Comparison of ENCODE assay signal across 10 cellular contexts in genomic region chr3:106208979-106209378, GRCh38.
DNase-seq lines count a peak whose midpoint lies in the region; ATAC-seq, FAIRE-seq and TF ChIP-seq lines count a peak whose summit lies in the region.
"Had no signal": no experiment of that assay in that cellular context is flagged by ENCODE, and none has a peak within 500 bp of the region (broad histone marks: within the 10 kb centered on the region; RNA-seq: fewer than 3 reads in every experiment).

No MANE protein-coding gene starts in this region.

- H3K4me2 ChIP-seq in IMR-90 (ENCODE audit: low read depth, low read length) (no peak overlapping the region), K562 (ENCODE audit: insufficient read depth, low read length) (no peak overlapping the region)

- CTCF ChIA-PET in IMR-90 (lab: Yijun Ruan, JAX), result interaction anchor here (0.9 kb wide), 1 partner anchor 9 kb away, joined by 3 read pairs; no protein-coding TSS in a partner anchor
- CTCF ChIA-PET in K562 (lab: Yijun Ruan, JAX; ENCODE audit: low intra/inter-chr PET ratio), result no interaction called here

- H3K79me1 ChIP-seq in IMR-90 (ENCODE audit: low read depth in 1 of 2, low read length in 2 of 2), result no peaks in the 10 kb centered on the region

- no peak overlapping the region for H3K23ac ChIP-seq in IMR-90 (ENCODE audit: low read depth, low read length)

- H3K4me3 ChIP-seq in IMR-90 (ENCODE audit: insufficient read depth, low read depth, low read length) (no peak overlapping the region), K562 (no peak overlapping the region)

- WGBS in IMR-90 (ENCODE audit: extremely low coverage in 2 of 2, insufficient read length in 1 of 2), 2 experiments, result no CpG with 5 or more reads among the region's 2 CpGs
- 12% methylated on average over 2 of the region's 2 CpGs for WGBS in K562 (ENCODE audit: insufficient coverage, low coverage, missing lambda C conversion rate)

- H3K56ac ChIP-seq in IMR-90 (ENCODE audit: extremely low read depth, insufficient read depth, low read length), result no peak overlapping the region

- TF ChIP-seq RAD21 in IMR-90 (IDR thresholded peaks at IDR 0.05; ENCODE audit: low read length), result peak; percentile 26; the same call in 1 of the 2 replicates
- TF ChIP-seq RAD21 in K562 (CRISPR knock-in tag; conservative IDR thresholded peaks at IDR 0.05 in 1 of 2, IDR thresholded peaks at IDR 0.05 in 1 of 2), result peak; percentile 9 to 26; a peak in 1 of 4 replicates

- no TSS peak for BruUV-seq in IMR-90 (replicated peaks; lab: Mats Ljungman, UMichigan)
- no TSS peak for BruUV-seq in K562 (replicated peaks; lab: Mats Ljungman, UMichigan)

- TF ChIP-seq CTCF in IMR-90 (conservative IDR thresholded peaks at IDR 0.05; ENCODE audit: low read depth, low read length), result peak; percentile 22; the same call in 1 of the 2 replicates
- peak in 1 of 3 experiments; percentile 30; a peak in 2 of 6 replicates for TF ChIP-seq CTCF in K562 (IDR thresholded peaks at IDR 0.05 in 2 of 3, conservative IDR thresholded peaks at IDR 0.05 in 1 of 3; ENCODE audit: insufficient read depth in 2 of 3, low read depth in 1 of 3, low read length in 3 of 3)

- H3K9ac ChIP-seq in IMR-90 (ENCODE audit: low read depth, low read length), result no peak overlapping the region
- H3K9ac ChIP-seq in K562 (ENCODE audit: insufficient read depth in 1 of 2, low read depth in 2 of 2, low read length in 2 of 2), result no peak overlapping the region

- no peak overlapping the region for H3K4ac ChIP-seq in IMR-90 (ENCODE audit: low read depth, low read length)

- in situ Hi-C loops in IMR-90 (cut with MboI; ENCODE audit: low sequenced_read_pairs) (no loop called here), K562 (cut with MboI) (no loop called here)

- DNase-seq in DMS 273 (lab: John Stamatoyannopoulos, UW; ENCODE audit: unreplicated experiment) (peak; percentile 16), DMS 273 treated with DMSO at 0.1 percent for 48 hours (lab: John Stamatoyannopoulos, UW) (no peak), IMR-90 (peak; percentile 30), K562 (ENCODE audit: extremely low read depth in 1 of 4, low spot score in 3 of 4) (no peak), left colon (no peak), islet precursor cell (no peak)
- DNase-seq in stimulated activated CD4-positive, alpha-beta T cell treated with anti-CD3 and anti-CD28 coated beads, Interleukin-1b, Interleukin-23, amount 100 ng/mL, for 48 hours, result no peak
- DNase-seq: 8988T, NCI-H1436 treated with DMSO at 0.1 percent for 48 hours had no signal

- H2BK120ac ChIP-seq in IMR-90 (ENCODE audit: low read depth, low read length), result no peak overlapping the region

- H2AFZ ChIP-seq in IMR-90 (replicated peaks; ENCODE audit: low read length, poor library complexity), result no peak overlapping the region
- no peak overlapping the region for H2AFZ ChIP-seq in K562 (ENCODE audit: low read depth, low read length)

- no peak overlapping the region for H4K91ac ChIP-seq in IMR-90 (ENCODE audit: insufficient read depth, low read depth, low read length)

- H3K18ac ChIP-seq in IMR-90 (ENCODE audit: low read depth, low read length), result no peak overlapping the region

- no peaks in the 10 kb centered on the region for H3K79me2 ChIP-seq in K562 (ENCODE audit: control insufficient read depth, insufficient read depth, low read length)

- ATAC-seq in IMR-90 (ENCODE audit: low read depth) (no peak), K562 (no peak), left colon (peak; percentile 34), HG03342 (IDR thresholded peaks at IDR 0.05; ENCODE audit: unreplicated experiment) (no peak)

- no peak overlapping the region for H2AK9ac ChIP-seq in IMR-90 (replicated peaks; ENCODE audit: low read depth, low read length, poor library complexity)

- no peaks in the 10 kb centered on the region for H4K20me1 ChIP-seq in IMR-90 (ENCODE audit: insufficient read depth, low read length)
- H4K20me1 ChIP-seq in K562 (replicated peaks; ENCODE audit: control insufficient read depth, insufficient read depth, low read length), result no peaks in the 10 kb centered on the region

- no peak overlapping the region for H4K5ac ChIP-seq in IMR-90 (ENCODE audit: low read depth, low read length)

- H2AK5ac ChIP-seq in IMR-90 (ENCODE audit: low read depth, low read length), result no peak overlapping the region

- H3K27me3 ChIP-seq in IMR-90 (ENCODE audit: control insufficient read depth, insufficient read depth, low read length), result no peaks in the 10 kb centered on the region
- H3K27me3 ChIP-seq in K562 (ENCODE audit: control insufficient read depth in 2 of 2, insufficient read depth in 2 of 2, low read length in 2 of 2), result no peaks in the 10 kb centered on the region

- no peak overlapping the region for H4K8ac ChIP-seq in IMR-90 (ENCODE audit: low read depth in 2 of 2, low read length in 2 of 2)

- H2BK15ac ChIP-seq in IMR-90 (ENCODE audit: low read depth, low read length), result no peak overlapping the region

- no peak overlapping the region for H3K14ac ChIP-seq in IMR-90 (replicated peaks; ENCODE audit: low read depth, low read length)

- no peaks in the 10 kb centered on the region for H3K4me1 ChIP-seq in IMR-90 (ENCODE audit: control insufficient read depth, insufficient read depth, low read length)
- no peaks in the 10 kb centered on the region for H3K4me1 ChIP-seq in K562 (replicated peaks in 1 of 2; ENCODE audit: control insufficient read depth in 2 of 2, insufficient read depth in 2 of 2, low read length in 2 of 2)

- H2BK20ac ChIP-seq in IMR-90 (ENCODE audit: low read depth, low read length), result no peak overlapping the region

- H3K9me1 ChIP-seq in IMR-90 (ENCODE audit: insufficient read depth, low read length) (no peaks in the 10 kb centered on the region), K562 (ENCODE audit: control insufficient read depth, insufficient read depth, low read length) (no peaks in the 10 kb centered on the region)

- POLR2A ChIA-PET in IMR-90 (lab: Charles Lee; ENCODE audit: unreplicated experiment) (interaction anchor here (0.5 kb wide), 1 partner anchor 532 kb away, joined by 9 read pairs; no protein-coding TSS in a partner anchor), K562 (lab: Yijun Ruan, JAX) (no interaction called here)

- dilution Hi-C loops in IMR-90 (cut with HindIII; ENCODE audit: low sequenced_read_pairs, unreplicated experiment), result no loop called here

- H3K36me3 ChIP-seq in IMR-90 (ENCODE audit: control insufficient read depth, insufficient read depth, low read length) (no peaks in the 10 kb centered on the region), K562 (ENCODE audit: control insufficient read depth, insufficient read depth, low read length) (no peaks in the 10 kb centered on the region)

- FAIRE-seq in K562 (lab: Jason Lieb, UNC), result no peak

- intact Hi-C loops in IMR-90 (cut with micrococcal nuclease) (loop anchor here (10.0 kb wide), 1 partner anchor 524 kb away; no protein-coding TSS in a partner anchor), K562 (cut with micrococcal nuclease) (loop anchor here (10.0 kb wide), 1 partner anchor 74 kb away; no protein-coding TSS in a partner anchor), left colon (cut with DNase I, micrococcal nuclease) (no loop called here)

- TF ChIP-seq POLR2A in IMR-90 (IDR thresholded peaks at IDR 0.05; ENCODE audit: low read depth, low read length) (no peak), K562 (conservative IDR thresholded peaks at IDR 0.05) (no peak)

- no peak for TF ChIP-seq EP300 in K562 (IDR thresholded peaks at IDR 0.05; ENCODE audit: low read length)

- H2BK5ac ChIP-seq in IMR-90 (ENCODE audit: low read depth, low read length, poor library complexity, severe bottlenecking), result no peak overlapping the region

- H3K27ac ChIP-seq in IMR-90 (ENCODE audit: insufficient read depth, low read length), result no peak overlapping the region
- H3K27ac ChIP-seq in K562 (ENCODE audit: extremely low read depth, low read depth, low read length), result no peak overlapping the region

- H3K9me3 ChIP-seq in IMR-90 (ENCODE audit: control insufficient read depth, insufficient read depth, low read length) (no peaks in the 10 kb centered on the region), K562 (replicated peaks; ENCODE audit: control insufficient read depth, insufficient read depth, low read depth, low read length) (no peaks in the 10 kb centered on the region)

TF ChIP-seq in IMR-90, 13 proteins besides CTCF, POLR2A, EP300 and RAD21:
- TF ChIP-seq MXI1 (IDR thresholded peaks at IDR 0.05; ENCODE audit: borderline replicate concordance, low read depth, low read length) (no peak), SMC3 (IDR thresholded peaks at IDR 0.05; ENCODE audit: low read depth, low read length) (peak; percentile 20; the same call in 1 of the 2 replicates)

TF ChIP-seq in K562, 482 proteins besides CTCF, POLR2A, EP300 and RAD21 (continues in another document):
- TF ChIP-seq CREBBP (IDR thresholded peaks at IDR 0.05; ENCODE audit: low read depth, low read length) (no peak), KDM2B (CRISPR knock-in tag; IDR thresholded peaks at IDR 0.05) (no peak), RAD51 (IDR thresholded peaks at IDR 0.05; ENCODE audit: borderline replicate concordance, low read depth) (no peak)

Comparison
In these comparisons a context has a peak if more than half of its experiments do, and no peak if none do; other contexts are left out.
1. DNase-seq: peak in DMS 273 (single experiment) and IMR-90 (single experiment); none in DMS 273 treated with DMSO at 0.1 percent for 48 hours (single experiment), K562 (0 of 4), left colon (0 of 2), islet precursor cell (single experiment) and stimulated activated CD4-positive, alpha-beta T cell treated with anti-CD3 and anti-CD28 coated beads, Interleukin-1b, Interleukin-23, amount 100 ng/mL, for 48 hours (single experiment).
2. intact Hi-C loops: an anchor here in IMR-90 (10.0 kb wide) and K562 (10.0 kb wide); none called in left colon.